Comparison of ENCODE assay signal across 20 cellular contexts in the genomic region with DNA sequence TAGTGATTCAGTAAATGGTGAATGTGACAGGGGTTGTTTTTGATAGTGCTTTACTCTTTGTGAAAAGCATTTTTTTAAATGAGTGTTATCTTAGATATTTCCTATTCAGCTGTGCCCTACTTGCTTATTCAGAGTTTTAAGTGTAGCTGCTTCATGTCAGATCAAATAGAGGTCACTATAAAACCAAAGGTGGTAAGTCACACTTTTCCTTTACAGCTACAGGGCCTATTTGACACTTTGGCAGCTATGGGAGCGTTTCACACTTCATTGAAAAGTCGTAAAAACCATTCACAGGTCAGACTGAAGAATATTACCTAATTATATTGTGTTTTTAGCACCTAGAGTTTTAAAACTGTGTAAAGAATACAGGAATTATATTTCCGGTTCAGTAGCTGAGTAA.
DNase-seq lines count a peak whose midpoint lies in the region; ATAC-seq, FAIRE-seq and TF ChIP-seq lines count a peak whose summit lies in the region.
"Had no signal": no experiment of that assay in that cellular context is flagged by ENCODE, and none has a peak within 500 bp of the region (broad histone marks: within the 10 kb centered on the region; RNA-seq: fewer than 3 reads in every experiment).

No MANE protein-coding gene starts in this region.

- TF ChIP-seq POLR2A in GM12892 (IDR thresholded peaks at IDR 0.05; ENCODE audit: low read depth, low read length) (no peak), endothelial cell of umbilical vein (IDR thresholded peaks at IDR 0.05; ENCODE audit: low read depth, low read length) (no peak)

- TF ChIP-seq CTCF in HEK293 (tag by site-specific recombination; IDR thresholded peaks at IDR 0.05) (no peak), endothelial cell of umbilical vein (IDR thresholded peaks at IDR 0.05; ENCODE audit: extremely low read depth in 1 of 2, insufficient read depth in 1 of 2, low read depth in 1 of 2, low read length in 2 of 2) (no peak)

- H3K4me1 ChIP-seq in HEK293 (ENCODE audit: control insufficient read depth, insufficient read depth, low read length) (no peaks in the 10 kb centered on the region), endothelial cell of umbilical vein (ENCODE audit: control insufficient read depth, extremely low read depth, insufficient read depth, low read length) (no peaks in the 10 kb centered on the region)

- no peak for DNase-seq in GM12892 (ENCODE audit: insufficient read length)
- DNase-seq in endothelial cell of umbilical vein (ENCODE audit: low read depth, low spot score) = peak; percentile 37
- no peak for DNase-seq in natural killer cell treated with Interleukin-12 subunit alpha and Interleukin-12 subunit beta and Interleukin-15 and Interleukin-18, amount 100 ng/mL, for 72 hours (ENCODE audit: low spot score)
- no peak for DNase-seq in pons (ENCODE audit: low spot score)
- no peak for DNase-seq in ACHN
- DNase-seq: C1 segment of cervical spinal cord; CD4-positive, alpha-beta memory T cell; COR-L47; NCI-H1092 treated with DMSO at 0.1 percent for 48 hours; NCI-H146; NCI-H1930; NCI-H2107; NCI-H524; NCI-H774; SHP77 treated with DMSO at 0.1 percent for 48 hours had no signal

- H3K9me3 Mint-ChIP-seq in natural killer cell treated with Interleukin-12 subunit alpha and Interleukin-12 subunit beta and Interleukin-15 and Interleukin-18, amount 100 ng/mL, for 72 hours = no peaks in the 10 kb centered on the region
- H3K9me3 Mint-ChIP-seq: CD4-positive, alpha-beta memory T cell had no signal

- ATAC-seq in natural killer cell treated with Interleukin-12 subunit alpha and Interleukin-12 subunit beta and Interleukin-15 and Interleukin-18, amount 100 ng/mL, for 72 hours = peak; percentile 67 to 71
- no peak for ATAC-seq in GM19324 (IDR thresholded peaks at IDR 0.05; ENCODE audit: low FRiP score, unreplicated experiment)
- ATAC-seq: A549, Panc1 had no signal

- H3K79me2 ChIP-seq in endothelial cell of umbilical vein (ENCODE audit: control insufficient read depth, insufficient read depth, low read length) = no peaks in the 10 kb centered on the region

- H3K9me1 ChIP-seq in endothelial cell of umbilical vein (replicated peaks; ENCODE audit: control insufficient read depth, extremely low read depth, insufficient read depth, low read length) = no peaks in the 10 kb centered on the region

- no TSS peak for BruUV-seq in endothelial cell of umbilical vein (replicated peaks; lab: Mats Ljungman, UMichigan)

- H3K4me2 ChIP-seq in endothelial cell of umbilical vein (ENCODE audit: insufficient read depth, low read length) = no peak overlapping the region
- H3K4me2 ChIP-seq: A549 had no signal

- no peaks in the 10 kb centered on the region for H3K36me3 Mint-ChIP-seq in natural killer cell treated with Interleukin-12 subunit alpha and Interleukin-12 subunit beta and Interleukin-15 and Interleukin-18, amount 100 ng/mL, for 72 hours

- H3K4me3 ChIP-seq in HEK293 (ENCODE audit: low read depth, low read length) (no peak overlapping the region), endothelial cell of umbilical vein (replicated peaks in 1 of 3; ENCODE audit: insufficient read depth in 1 of 3, low read depth in 1 of 3, low read length in 3 of 3) (no peak overlapping the region)
- H3K4me3 ChIP-seq: A549 had no signal

- H3K27me3 ChIP-seq in endothelial cell of umbilical vein (ENCODE audit: control insufficient read depth in 2 of 2, insufficient read depth in 2 of 2, low read length in 2 of 2) = no peaks in the 10 kb centered on the region

- in situ Hi-C loops in ACHN (cut with HindIII; ENCODE audit: low pct_ligation_motif_present, low pct_unique_long_range_greater_than_20kb, low sequenced_read_pairs) = no loop called here

- peaks cover 12% of the 10 kb centered on the region in 2 donors for H3K4me1 Mint-ChIP-seq in natural killer cell treated with Interleukin-12 subunit alpha and Interleukin-12 subunit beta and Interleukin-15 and Interleukin-18, amount 100 ng/mL, for 72 hours (ENCODE audit: low read depth in 2 of 2)
- H3K4me1 Mint-ChIP-seq: CD4-positive, alpha-beta memory T cell had no signal

- no peak overlapping the region for H3K27ac ChIP-seq in HEK293 (ENCODE audit: extremely low read depth, low read depth, low read length)
- no peak overlapping the region for H3K27ac ChIP-seq in endothelial cell of umbilical vein (ENCODE audit: insufficient read depth, low read depth, low read length)
- H3K27ac ChIP-seq: A549 had no signal

- dilution Hi-C loops in endothelial cell of umbilical vein (cut with MboI; ENCODE audit: extremely low pct_ligation_motif_present, low sequenced_read_pairs) = no loop called here

- H3K9ac ChIP-seq in endothelial cell of umbilical vein (replicated peaks; ENCODE audit: extremely low read depth, insufficient read depth, low read length) = no peak overlapping the region

- intact Hi-C loops in endothelial cell of umbilical vein (cut with micrococcal nuclease) = no loop called here

- no peaks in the 10 kb centered on the region for H3K27me3 Mint-ChIP-seq in natural killer cell treated with Interleukin-12 subunit alpha and Interleukin-12 subunit beta and Interleukin-15 and Interleukin-18, amount 100 ng/mL, for 72 hours
- H3K27me3 Mint-ChIP-seq: CD4-positive, alpha-beta memory T cell had no signal

- peak overlapping the region in 1 of 2 donors; percentile 59 for H3K27ac Mint-ChIP-seq in natural killer cell treated with Interleukin-12 subunit alpha and Interleukin-12 subunit beta and Interleukin-15 and Interleukin-18, amount 100 ng/mL, for 72 hours
- H3K27ac Mint-ChIP-seq: CD4-positive, alpha-beta memory T cell had no signal

- FAIRE-seq in GM12892 (lab: Jason Lieb, UNC) (peak; percentile 51), endothelial cell of umbilical vein (lab: Jason Lieb, UNC) (no peak)
- FAIRE-seq: A549, G401.6 had no signal

- H2AFZ ChIP-seq in endothelial cell of umbilical vein (ENCODE audit: low read depth, low read length) = no peak overlapping the region

- H3K36me3 ChIP-seq in HEK293 (ENCODE audit: control insufficient read depth in 2 of 2, insufficient read depth in 1 of 2, low read length in 2 of 2) (no peaks in the 10 kb centered on the region), endothelial cell of umbilical vein (ENCODE audit: control insufficient read depth in 2 of 2, extremely low read depth in 1 of 2, insufficient read depth in 2 of 2, low read length in 2 of 2) (no peaks in the 10 kb centered on the region)

- POLR2A ChIA-PET in HEK293 (lab: Yijun Ruan, JAX) (no interaction called here), endothelial cell of umbilical vein (lab: Charles Lee) (no interaction called here)

- H3K4me3 Mint-ChIP-seq in natural killer cell treated with Interleukin-12 subunit alpha and Interleukin-12 subunit beta and Interleukin-15 and Interleukin-18, amount 100 ng/mL, for 72 hours = no peak overlapping the region
- H3K4me3 Mint-ChIP-seq: CD4-positive, alpha-beta memory T cell had no signal

- peaks cover 4% of the 10 kb centered on the region for H4K20me1 ChIP-seq in endothelial cell of umbilical vein (replicated peaks; ENCODE audit: control insufficient read depth, extremely low read depth, insufficient read depth, low read length)

- CTCF ChIA-PET in HEK293 (lab: Yijun Ruan, JAX) = interaction anchor here (0.6 to 0.7 kb wide), 2 partner anchors 24 to 75 kb away, joined by 3 to 4 read pairs; no protein-coding TSS in a partner anchor
- CTCF ChIA-PET in endothelial cell of umbilical vein (lab: Charles Lee) = no interaction called here

- H3K9me3 ChIP-seq in HEK293 (ENCODE audit: control insufficient read depth, insufficient read depth, low read depth, low read length) (no peaks in the 10 kb centered on the region), endothelial cell of umbilical vein (replicated peaks; ENCODE audit: control insufficient read depth, insufficient read depth, low read length) (no peaks in the 10 kb centered on the region)
- H3K9me3 ChIP-seq: A549 had no signal

TF ChIP-seq in HEK293, 187 proteins besides CTCF, POLR2A, EP300 and RAD21:
- TF ChIP-seq PRDM6 (tag by site-specific recombination; IDR thresholded peaks at IDR 0.05) = peak; percentile 25; the same call in 1 of the 2 replicates
- TF ChIP-seq ZNF664 (tag by site-specific recombination; IDR thresholded peaks at IDR 0.05) = no peak

TF ChIP-seq in endothelial cell of umbilical vein, 7 proteins besides CTCF, POLR2A, EP300 and RAD21:
- TF ChIP-seq MAX (IDR thresholded peaks at IDR 0.05; ENCODE audit: insufficient read depth, insufficient read length) = no peak
- no peak for TF ChIP-seq MYC (IDR thresholded peaks at IDR 0.05; ENCODE audit: low read depth, low read length)
- TF ChIP-seq FOS (IDR thresholded peaks at IDR 0.05; ENCODE audit: borderline replicate concordance, insufficient read depth, low read length) = no peak
- no peak for TF ChIP-seq EZH2 (IDR thresholded peaks at IDR 0.05; ENCODE audit: borderline replicate concordance, low read depth, low read length, severe bottlenecking)
- TF ChIP-seq POLR2AphosphoS5 (IDR thresholded peaks at IDR 0.05; ENCODE audit: insufficient read depth, low read depth, low read length) = no peak
- TF ChIP-seq GATA2 (IDR thresholded peaks at IDR 0.05; ENCODE audit: insufficient read depth, insufficient read length, low read depth, low read length) = no peak
- no peak for TF ChIP-seq JUN (IDR thresholded peaks at IDR 0.05; ENCODE audit: borderline replicate concordance, insufficient read depth, insufficient read length, low read depth)
